1 cellular context compared by ENCODE assay signal in the genomic region with DNA sequence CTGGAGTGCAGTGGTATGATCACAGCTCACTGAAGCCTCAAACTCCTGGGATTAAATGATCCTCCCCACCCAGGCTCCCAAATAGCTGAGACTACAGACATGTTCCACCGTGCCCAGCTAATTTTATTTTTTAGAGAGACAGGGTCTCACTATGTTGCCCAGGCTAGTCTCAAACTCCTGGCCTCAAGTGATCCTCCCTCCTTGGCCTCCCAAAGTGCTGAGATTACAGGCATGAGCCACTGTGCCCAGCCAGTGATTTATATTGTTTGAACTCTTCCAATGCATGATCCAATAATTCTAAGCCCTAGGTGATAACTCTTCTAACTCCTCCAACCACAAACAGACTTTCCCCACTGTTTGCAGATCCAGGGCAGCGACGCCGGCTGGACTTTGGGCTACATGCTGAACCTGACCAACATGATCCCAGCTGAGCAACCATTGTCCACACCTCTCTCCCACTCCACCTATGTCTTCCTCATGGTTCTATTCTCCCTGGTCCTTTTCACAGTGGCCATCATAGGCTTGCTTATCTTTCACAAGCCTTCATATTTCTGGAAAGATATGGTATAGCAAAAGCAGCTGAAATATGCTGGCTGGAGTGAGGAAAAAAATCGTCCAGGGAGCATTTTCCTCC.
TF ChIP-seq lines count a peak whose summit lies in the region.

No MANE protein-coding gene starts in this region.

TF ChIP-seq in HepG2, 621 proteins besides CTCF, POLR2A, EP300 and RAD21 (continued from another document and continues in another):
- TF ChIP-seq CREB1 (IDR thresholded peaks at IDR 0.05) (no peak), CREB1 (CRISPR knock-in tag; IDR thresholded peaks at IDR 0.05) (no peak), ZNF709 (CRISPR knock-in tag; IDR thresholded peaks at IDR 0.05) (no peak), ZNF615 (CRISPR knock-in tag; IDR thresholded peaks at IDR 0.05; ENCODE audit: borderline replicate concordance) (no peak), ZNF430 (CRISPR knock-in tag; IDR thresholded peaks at IDR 0.05) (no peak), ZNF543 (CRISPR knock-in tag; IDR thresholded peaks at IDR 0.05) (no peak), ZFX (CRISPR knock-in tag; IDR thresholded peaks at IDR 0.05; ENCODE audit: low read depth) (0 out of 2 replicates have a peak, but pooled peaks have one; percentile 23), HNF4A (CRISPR knock-in tag; IDR thresholded peaks at IDR 0.05) (peak; percentile 91), POLR2AphosphoS2 (IDR thresholded peaks at IDR 0.05; ENCODE audit: low read depth, low read length) (no peak), RARA (CRISPR knock-in tag; IDR thresholded peaks at IDR 0.05) (peak; percentile 43; the same call in 1 of the 2 replicates), ATF1 (CRISPR knock-in tag; IDR thresholded peaks at IDR 0.05) (no peak), ZNF607 (CRISPR knock-in tag; IDR thresholded peaks at IDR 0.05; ENCODE audit: borderline replicate concordance) (no peak), ZNF232 (CRISPR knock-in tag; IDR thresholded peaks at IDR 0.05; ENCODE audit: borderline replicate concordance) (no peak), RELA (CRISPR knock-in tag; IDR thresholded peaks at IDR 0.05) (no peak), ZKSCAN5 (CRISPR knock-in tag; IDR thresholded peaks at IDR 0.05) (no peak), MTA1 (CRISPR knock-in tag; IDR thresholded peaks at IDR 0.05; ENCODE audit: borderline replicate concordance) (peak; percentile 44; the same call in 1 of the 2 replicates), CCAR2 (optimal IDR thresholded peaks at IDR 0.05; ENCODE audit: low read depth, low read length) (no peak), SP5 (CRISPR knock-in tag; IDR thresholded peaks at IDR 0.05; ENCODE audit: borderline replicate concordance, low read depth) (no peak), SSRP1 (CRISPR knock-in tag; IDR thresholded peaks at IDR 0.05) (no peak), RXRA (CRISPR knock-in tag; IDR thresholded peaks at IDR 0.05) (no peak), MATR3 (CRISPR knock-in tag; IDR thresholded peaks at IDR 0.05) (no peak), SOX13 (IDR thresholded peaks at IDR 0.05) (0 out of 2 replicates have a peak, but pooled peaks have one; percentile 44), SOX13 (CRISPR knock-in tag; conservative IDR thresholded peaks at IDR 0.05 in 1 of 2, IDR thresholded peaks at IDR 0.05 in 1 of 2) (peak in 1 of 2 experiments; percentile 83; a peak in 2 of 4 replicates), HOXA3 (CRISPR knock-in tag; IDR thresholded peaks at IDR 0.05) (no peak), SAP130 (CRISPR knock-in tag; IDR thresholded peaks at IDR 0.05; ENCODE audit: low read depth) (peak; percentile 63), FOXO1 (CRISPR knock-in tag; IDR thresholded peaks at IDR 0.05) (0 out of 2 replicates have a peak, but pooled peaks have one; percentile 27), ZZZ3 (CRISPR knock-in tag; IDR thresholded peaks at IDR 0.05; ENCODE audit: borderline replicate concordance) (no peak), ATF7 (IDR thresholded peaks at IDR 0.05) (no peak), ATF7 (CRISPR knock-in tag; IDR thresholded peaks at IDR 0.05) (no peak), PHB2 (IDR thresholded peaks at IDR 0.05; ENCODE audit: partially characterized antibody) (no peak), HDAC6 (IDR thresholded peaks at IDR 0.05; ENCODE audit: low read depth, low read length) (no peak), ZFP1 (CRISPR knock-in tag; IDR thresholded peaks at IDR 0.05) (no peak), ARNT (IDR thresholded peaks at IDR 0.05) (no peak), CBX1 (IDR thresholded peaks at IDR 0.05; ENCODE audit: low read depth) (peak; percentile 63), ZNF720 (CRISPR knock-in tag; IDR thresholded peaks at IDR 0.05) (no peak), RFX3 (CRISPR knock-in tag; IDR thresholded peaks at IDR 0.05) (no peak), GPN1 (CRISPR knock-in tag; IDR thresholded peaks at IDR 0.05; ENCODE audit: borderline replicate concordance) (no peak), NR2F6 (IDR thresholded peaks at IDR 0.05) (no peak), NR2F6 (CRISPR knock-in tag; IDR thresholded peaks at IDR 0.05) (0 out of 2 replicates have a peak, but pooled peaks have one; percentile 9), GATA4 (IDR thresholded peaks at IDR 0.05; ENCODE audit: borderline replicate concordance, low read depth) (no peak), ZSCAN9 (CRISPR knock-in tag; IDR thresholded peaks at IDR 0.05; ENCODE audit: borderline replicate concordance) (no peak), ZSCAN29 (CRISPR knock-in tag; conservative IDR thresholded peaks at IDR 0.05) (0 out of 2 replicates have a peak, but pooled peaks have one; percentile 27), KAT7 (CRISPR knock-in tag; IDR thresholded peaks at IDR 0.05; ENCODE audit: borderline replicate concordance) (no peak)
- TF ChIP-seq, protein P1, sequence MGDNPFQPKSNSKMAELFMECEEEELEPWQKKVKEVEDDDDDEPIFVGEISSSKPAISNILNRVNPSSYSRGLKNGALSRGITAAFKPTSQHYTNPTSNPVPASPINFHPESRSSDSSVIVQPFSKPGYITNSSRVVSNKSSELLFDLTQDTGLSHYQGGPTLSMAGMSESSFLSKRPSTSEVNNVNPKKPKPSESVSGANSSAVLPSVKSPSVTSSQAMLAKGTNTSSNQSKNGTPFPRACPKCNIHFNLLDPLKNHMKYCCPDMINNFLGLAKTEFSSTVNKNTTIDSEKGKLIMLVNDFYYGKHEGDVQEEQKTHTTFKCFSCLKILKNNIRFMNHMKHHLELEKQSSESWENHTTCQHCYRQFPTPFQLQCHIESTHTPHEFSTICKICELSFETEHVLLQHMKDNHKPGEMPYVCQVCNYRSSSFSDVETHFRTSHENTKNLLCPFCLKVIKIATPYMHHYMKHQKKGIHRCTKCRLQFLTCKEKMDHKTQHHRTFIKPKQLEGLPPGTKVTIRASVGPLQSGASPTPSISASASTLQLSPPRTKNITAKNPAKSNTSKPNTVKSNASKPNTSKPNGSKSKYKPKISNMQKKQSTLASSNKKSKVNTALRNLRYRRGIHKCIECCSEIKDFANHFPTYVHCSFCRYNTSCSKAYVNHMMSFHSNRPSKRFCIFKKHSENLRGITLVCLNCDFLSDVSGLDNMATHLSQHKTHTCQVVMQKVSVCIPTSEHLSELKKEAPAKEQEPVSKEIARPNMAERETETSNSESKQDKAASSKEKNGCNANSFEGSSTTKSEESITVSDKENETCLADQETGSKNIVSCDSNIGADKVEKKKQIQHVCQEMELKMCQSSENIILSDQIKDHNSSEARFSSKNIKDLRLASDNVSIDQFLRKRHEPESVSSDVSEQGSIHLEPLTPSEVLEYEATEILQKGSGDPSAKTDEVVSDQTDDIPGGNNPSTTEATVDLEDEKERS (CRISPR knock-in tag; IDR thresholded peaks at IDR 0.05): 0 out of 2 replicates have a peak, but pooled peaks have one; percentile 17
- TF ChIP-seq, protein P2, sequence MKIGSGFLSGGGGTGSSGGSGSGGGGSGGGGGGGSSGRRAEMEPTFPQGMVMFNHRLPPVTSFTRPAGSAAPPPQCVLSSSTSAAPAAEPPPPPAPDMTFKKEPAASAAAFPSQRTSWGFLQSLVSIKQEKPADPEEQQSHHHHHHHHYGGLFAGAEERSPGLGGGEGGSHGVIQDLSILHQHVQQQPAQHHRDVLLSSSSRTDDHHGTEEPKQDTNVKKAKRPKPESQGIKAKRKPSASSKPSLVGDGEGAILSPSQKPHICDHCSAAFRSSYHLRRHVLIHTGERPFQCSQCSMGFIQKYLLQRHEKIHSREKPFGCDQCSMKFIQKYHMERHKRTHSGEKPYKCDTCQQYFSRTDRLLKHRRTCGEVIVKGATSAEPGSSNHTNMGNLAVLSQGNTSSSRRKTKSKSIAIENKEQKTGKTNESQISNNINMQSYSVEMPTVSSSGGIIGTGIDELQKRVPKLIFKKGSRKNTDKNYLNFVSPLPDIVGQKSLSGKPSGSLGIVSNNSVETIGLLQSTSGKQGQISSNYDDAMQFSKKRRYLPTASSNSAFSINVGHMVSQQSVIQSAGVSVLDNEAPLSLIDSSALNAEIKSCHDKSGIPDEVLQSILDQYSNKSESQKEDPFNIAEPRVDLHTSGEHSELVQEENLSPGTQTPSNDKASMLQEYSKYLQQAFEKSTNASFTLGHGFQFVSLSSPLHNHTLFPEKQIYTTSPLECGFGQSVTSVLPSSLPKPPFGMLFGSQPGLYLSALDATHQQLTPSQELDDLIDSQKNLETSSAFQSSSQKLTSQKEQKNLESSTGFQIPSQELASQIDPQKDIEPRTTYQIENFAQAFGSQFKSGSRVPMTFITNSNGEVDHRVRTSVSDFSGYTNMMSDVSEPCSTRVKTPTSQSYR (CRISPR knock-in tag; IDR thresholded peaks at IDR 0.05; ENCODE audit: borderline replicate concordance): no peak
- TF ChIP-seq, protein P3, sequence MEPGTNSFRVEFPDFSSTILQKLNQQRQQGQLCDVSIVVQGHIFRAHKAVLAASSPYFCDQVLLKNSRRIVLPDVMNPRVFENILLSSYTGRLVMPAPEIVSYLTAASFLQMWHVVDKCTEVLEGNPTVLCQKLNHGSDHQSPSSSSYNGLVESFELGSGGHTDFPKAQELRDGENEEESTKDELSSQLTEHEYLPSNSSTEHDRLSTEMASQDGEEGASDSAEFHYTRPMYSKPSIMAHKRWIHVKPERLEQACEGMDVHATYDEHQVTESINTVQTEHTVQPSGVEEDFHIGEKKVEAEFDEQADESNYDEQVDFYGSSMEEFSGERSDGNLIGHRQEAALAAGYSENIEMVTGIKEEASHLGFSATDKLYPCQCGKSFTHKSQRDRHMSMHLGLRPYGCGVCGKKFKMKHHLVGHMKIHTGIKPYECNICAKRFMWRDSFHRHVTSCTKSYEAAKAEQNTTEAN (CRISPR knock-in tag; conservative IDR thresholded peaks at IDR 0.05): no peak
- TF ChIP-seq, protein P4, sequence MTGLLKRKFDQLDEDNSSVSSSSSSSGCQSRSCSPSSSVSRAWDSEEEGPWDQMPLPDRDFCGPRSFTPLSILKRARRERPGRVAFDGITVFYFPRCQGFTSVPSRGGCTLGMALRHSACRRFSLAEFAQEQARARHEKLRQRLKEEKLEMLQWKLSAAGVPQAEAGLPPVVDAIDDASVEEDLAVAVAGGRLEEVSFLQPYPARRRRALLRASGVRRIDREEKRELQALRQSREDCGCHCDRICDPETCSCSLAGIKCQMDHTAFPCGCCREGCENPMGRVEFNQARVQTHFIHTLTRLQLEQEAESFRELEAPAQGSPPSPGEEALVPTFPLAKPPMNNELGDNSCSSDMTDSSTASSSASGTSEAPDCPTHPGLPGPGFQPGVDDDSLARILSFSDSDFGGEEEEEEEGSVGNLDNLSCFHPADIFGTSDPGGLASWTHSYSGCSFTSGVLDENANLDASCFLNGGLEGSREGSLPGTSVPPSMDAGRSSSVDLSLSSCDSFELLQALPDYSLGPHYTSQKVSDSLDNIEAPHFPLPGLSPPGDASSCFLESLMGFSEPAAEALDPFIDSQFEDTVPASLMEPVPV (CRISPR knock-in tag; IDR thresholded peaks at IDR 0.05): no peak
- TF ChIP-seq, protein P5, sequence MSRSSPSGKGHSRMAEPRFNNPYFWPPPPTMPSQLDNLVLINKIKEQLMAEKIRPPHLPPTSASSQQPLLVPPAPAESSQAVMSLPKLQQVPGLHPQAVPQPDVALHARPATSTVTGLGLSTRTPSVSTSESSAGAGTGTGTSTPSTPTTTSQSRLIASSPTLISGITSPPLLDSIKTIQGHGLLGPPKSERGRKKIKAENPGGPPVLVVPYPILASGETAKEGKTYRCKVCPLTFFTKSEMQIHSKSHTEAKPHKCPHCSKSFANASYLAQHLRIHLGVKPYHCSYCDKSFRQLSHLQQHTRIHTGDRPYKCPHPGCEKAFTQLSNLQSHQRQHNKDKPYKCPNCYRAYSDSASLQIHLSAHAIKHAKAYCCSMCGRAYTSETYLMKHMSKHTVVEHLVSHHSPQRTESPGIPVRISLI (CRISPR knock-in tag; IDR thresholded peaks at IDR 0.05; ENCODE audit: borderline replicate concordance): no peak
- TF ChIP-seq, protein P6, sequence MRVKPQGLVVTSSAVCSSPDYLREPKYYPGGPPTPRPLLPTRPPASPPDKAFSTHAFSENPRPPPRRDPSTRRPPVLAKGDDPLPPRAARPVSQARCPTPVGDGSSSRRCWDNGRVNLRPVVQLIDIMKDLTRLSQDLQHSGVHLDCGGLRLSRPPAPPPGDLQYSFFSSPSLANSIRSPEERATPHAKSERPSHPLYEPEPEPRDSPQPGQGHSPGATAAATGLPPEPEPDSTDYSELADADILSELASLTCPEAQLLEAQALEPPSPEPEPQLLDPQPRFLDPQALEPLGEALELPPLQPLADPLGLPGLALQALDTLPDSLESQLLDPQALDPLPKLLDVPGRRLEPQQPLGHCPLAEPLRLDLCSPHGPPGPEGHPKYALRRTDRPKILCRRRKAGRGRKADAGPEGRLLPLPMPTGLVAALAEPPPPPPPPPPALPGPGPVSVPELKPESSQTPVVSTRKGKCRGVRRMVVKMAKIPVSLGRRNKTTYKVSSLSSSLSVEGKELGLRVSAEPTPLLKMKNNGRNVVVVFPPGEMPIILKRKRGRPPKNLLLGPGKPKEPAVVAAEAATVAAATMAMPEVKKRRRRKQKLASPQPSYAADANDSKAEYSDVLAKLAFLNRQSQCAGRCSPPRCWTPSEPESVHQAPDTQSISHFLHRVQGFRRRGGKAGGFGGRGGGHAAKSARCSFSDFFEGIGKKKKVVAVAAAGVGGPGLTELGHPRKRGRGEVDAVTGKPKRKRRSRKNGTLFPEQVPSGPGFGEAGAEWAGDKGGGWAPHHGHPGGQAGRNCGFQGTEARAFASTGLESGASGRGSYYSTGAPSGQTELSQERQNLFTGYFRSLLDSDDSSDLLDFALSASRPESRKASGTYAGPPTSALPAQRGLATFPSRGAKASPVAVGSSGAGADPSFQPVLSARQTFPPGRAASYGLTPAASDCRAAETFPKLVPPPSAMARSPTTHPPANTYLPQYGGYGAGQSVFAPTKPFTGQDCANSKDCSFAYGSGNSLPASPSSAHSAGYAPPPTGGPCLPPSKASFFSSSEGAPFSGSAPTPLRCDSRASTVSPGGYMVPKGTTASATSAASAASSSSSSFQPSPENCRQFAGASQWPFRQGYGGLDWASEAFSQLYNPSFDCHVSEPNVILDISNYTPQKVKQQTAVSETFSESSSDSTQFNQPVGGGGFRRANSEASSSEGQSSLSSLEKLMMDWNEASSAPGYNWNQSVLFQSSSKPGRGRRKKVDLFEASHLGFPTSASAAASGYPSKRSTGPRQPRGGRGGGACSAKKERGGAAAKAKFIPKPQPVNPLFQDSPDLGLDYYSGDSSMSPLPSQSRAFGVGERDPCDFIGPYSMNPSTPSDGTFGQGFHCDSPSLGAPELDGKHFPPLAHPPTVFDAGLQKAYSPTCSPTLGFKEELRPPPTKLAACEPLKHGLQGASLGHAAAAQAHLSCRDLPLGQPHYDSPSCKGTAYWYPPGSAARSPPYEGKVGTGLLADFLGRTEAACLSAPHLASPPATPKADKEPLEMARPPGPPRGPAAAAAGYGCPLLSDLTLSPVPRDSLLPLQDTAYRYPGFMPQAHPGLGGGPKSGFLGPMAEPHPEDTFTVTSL (CRISPR knock-in tag; IDR thresholded peaks at IDR 0.05; ENCODE audit: borderline replicate concordance): peak; percentile 49; the same call in 1 of the 2 replicates
- TF ChIP-seq, protein P7, sequence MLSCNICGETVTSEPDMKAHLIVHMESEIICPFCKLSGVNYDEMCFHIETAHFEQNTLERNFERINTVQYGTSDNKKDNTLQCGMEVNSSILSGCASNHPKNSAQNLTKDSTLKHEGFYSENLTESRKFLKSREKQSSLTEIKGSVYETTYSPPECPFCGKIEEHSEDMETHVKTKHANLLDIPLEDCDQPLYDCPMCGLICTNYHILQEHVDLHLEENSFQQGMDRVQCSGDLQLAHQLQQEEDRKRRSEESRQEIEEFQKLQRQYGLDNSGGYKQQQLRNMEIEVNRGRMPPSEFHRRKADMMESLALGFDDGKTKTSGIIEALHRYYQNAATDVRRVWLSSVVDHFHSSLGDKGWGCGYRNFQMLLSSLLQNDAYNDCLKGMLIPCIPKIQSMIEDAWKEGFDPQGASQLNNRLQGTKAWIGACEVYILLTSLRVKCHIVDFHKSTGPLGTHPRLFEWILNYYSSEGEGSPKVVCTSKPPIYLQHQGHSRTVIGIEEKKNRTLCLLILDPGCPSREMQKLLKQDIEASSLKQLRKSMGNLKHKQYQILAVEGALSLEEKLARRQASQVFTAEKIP (CRISPR knock-in tag; IDR thresholded peaks at IDR 0.05; ENCODE audit: borderline replicate concordance): no peak
